In genomic region chr2:174235680-174236079, GRCh38 we compare ENCODE assay signal across 24 cellular contexts. TPM values are rescaled to one million over a fixed set of nuclear protein-coding genes. Genes with fewer than 3 reads are reported as not detected.
A peak's percentile ranks its signal among the peaks of the same experiment; 100 is the strongest.
DNase-seq lines count a peak whose midpoint lies in the region; ATAC-seq and TF ChIP-seq lines count a peak whose summit lies in the region.
"Had no signal": no experiment of that assay in that cellular context is flagged by ENCODE, and none has a peak within 500 bp of the region (broad histone marks: within the 10 kb centered on the region; RNA-seq: fewer than 3 reads in every experiment).

No MANE protein-coding gene starts in this region.

- H3K4me1 Mint-ChIP-seq in MCF 10A (ENCODE audit: insufficient read depth, unreplicated experiment): peaks cover 28% of the 10 kb centered on the region
- H3K4me1 Mint-ChIP-seq in activated T-helper 2 cell treated with anti-CD3 and anti-CD28 coated beads, Interferon-gamma antibody, Interleukin-2, Interleukin-4, amounts not matched to agents 10 μg/mL and 5 μg/mL and 100 μg/mL, durations not matched to agents 14 hours and 24 hours and 36 hours (ENCODE audit: low read depth): peaks cover 16% of the 10 kb centered on the region

- H3K4me3 Mint-ChIP-seq in MCF 10A (ENCODE audit: unreplicated experiment): no peak overlapping the region
- H3K4me3 Mint-ChIP-seq in activated T-helper 2 cell treated with anti-CD3 and anti-CD28 coated beads, Interferon-gamma antibody, Interleukin-2, Interleukin-4, amounts not matched to agents 10 μg/mL and 5 μg/mL and 100 μg/mL, durations not matched to agents 14 hours and 24 hours and 36 hours (ENCODE audit: low read depth): no peak overlapping the region
- H3K4me3 Mint-ChIP-seq: type B pancreatic cell had no signal

- no peak overlapping the region for H3K4me3 ChIP-seq in mammary epithelial cell (replicated peaks in 1 of 3; ENCODE audit: insufficient read depth in 1 of 3, low read depth in 2 of 3, low read length in 3 of 3)
- no peak overlapping the region for H3K4me3 ChIP-seq in fibroblast of the aortic adventitia (ENCODE audit: low read depth, low read length)
- H3K4me3 ChIP-seq: GM12878, heart left ventricle, sigmoid colon, stomach had no signal

- H3K9ac ChIP-seq in mammary epithelial cell (ENCODE audit: insufficient read depth, low read length): no peak overlapping the region

- ATAC-seq in HG03175 (IDR thresholded peaks at IDR 0.05; ENCODE audit: unreplicated experiment): no peak
- ATAC-seq: GM12878, heart left ventricle had no signal

- intact Hi-C loops in MCF 10A (cut with micrococcal nuclease) (no loop called here), mammary epithelial cell (cut with micrococcal nuclease) (no loop called here)
- intact Hi-C loops in activated T-helper 2 cell treated with anti-CD3 and anti-CD28 coated beads, Interferon-gamma antibody, Interleukin-2, Interleukin-4, amounts not matched to agents 10 μg/mL and 5 μg/mL and 100 μg/mL, durations not matched to agents 14 hours and 24 hours and 36 hours (cut with micrococcal nuclease): no loop called here

- no peak overlapping the region for H2AFZ ChIP-seq in mammary epithelial cell (ENCODE audit: low read depth, low read length)

- in situ Hi-C loops in mammary epithelial cell (cut with MboI; ENCODE audit: low sequenced_read_pairs in 2 of 2): no loop called here

- whole genome bisulfite sequencing in mammary epithelial cell (ENCODE audit: low coverage, missing lambda C conversion rate): 95% methylated on average over 4 of the region's 4 CpGs

- peaks cover 14% of the 10 kb centered on the region for H3K36me3 Mint-ChIP-seq in MCF 10A (ENCODE audit: insufficient read depth, unreplicated experiment)
- H3K36me3 Mint-ChIP-seq in activated T-helper 2 cell treated with anti-CD3 and anti-CD28 coated beads, Interferon-gamma antibody, Interleukin-2, Interleukin-4, amounts not matched to agents 10 μg/mL and 5 μg/mL and 100 μg/mL, durations not matched to agents 14 hours and 24 hours and 36 hours (ENCODE audit: low read depth): peaks cover 19% of the 10 kb centered on the region
- H3K36me3 Mint-ChIP-seq: type B pancreatic cell had no signal

- no peaks in the 10 kb centered on the region for H3K9me3 ChIP-seq in mammary epithelial cell (replicated peaks; ENCODE audit: insufficient read depth, low read length)
- H3K9me3 ChIP-seq: heart left ventricle, sigmoid colon, stomach had no signal

- no peak overlapping the region for H3K27ac ChIP-seq in mammary epithelial cell (ENCODE audit: insufficient read depth, low read depth, low read length)
- H3K27ac ChIP-seq: heart left ventricle, sigmoid colon, stomach had no signal

- CTCF ChIA-PET in MCF 10A (lab: Yijun Ruan, JAX) (interaction anchor here (0.6 to 1.4 kb wide), 3 partner anchors 15 to 900 kb away, joined by 3 to 4 read pairs (median 3); no protein-coding TSS in a partner anchor), mammary epithelial cell (lab: Charles Lee; ENCODE audit: low non-redundant PET) (no interaction called here)

- dilution Hi-C loops in mammary epithelial cell (cut with HindIII; ENCODE audit: low sequenced_read_pairs): no loop called here

- peak overlapping the region; percentile 21 for H3K27ac Mint-ChIP-seq in MCF 10A (ENCODE audit: low read depth, unreplicated experiment)
- no peak overlapping the region for H3K27ac Mint-ChIP-seq in activated T-helper 2 cell treated with anti-CD3 and anti-CD28 coated beads, Interferon-gamma antibody, Interleukin-2, Interleukin-4, amounts not matched to agents 10 μg/mL and 5 μg/mL and 100 μg/mL, durations not matched to agents 14 hours and 24 hours and 36 hours
- H3K27ac Mint-ChIP-seq: type B pancreatic cell had no signal

- no peaks in the 10 kb centered on the region for H3K9me3 Mint-ChIP-seq in MCF 10A (ENCODE audit: unreplicated experiment)
- H3K9me3 Mint-ChIP-seq in activated T-helper 2 cell treated with anti-CD3 and anti-CD28 coated beads, Interferon-gamma antibody, Interleukin-2, Interleukin-4, amounts not matched to agents 10 μg/mL and 5 μg/mL and 100 μg/mL, durations not matched to agents 14 hours and 24 hours and 36 hours: no peaks in the 10 kb centered on the region
- H3K9me3 Mint-ChIP-seq: type B pancreatic cell had no signal

- BruUV-seq in MCF 10A (replicated peaks; lab: Mats Ljungman, UMichigan): no TSS peak
- no TSS peak for BruUV-seq in mammary epithelial cell (replicated peaks; lab: Mats Ljungman, UMichigan)

- no peak overlapping the region for H3K4me2 ChIP-seq in mammary epithelial cell (ENCODE audit: insufficient read depth, low read depth, low read length)

- H3K27me3 ChIP-seq in mammary epithelial cell (ENCODE audit: insufficient read depth, low read length): no peaks in the 10 kb centered on the region
- H3K27me3 ChIP-seq: heart left ventricle, sigmoid colon, stomach had no signal

- no peak for TF ChIP-seq CTCF in MCF 10A (IDR thresholded peaks at IDR 0.05; ENCODE audit: unreplicated experiment)
- no peak for TF ChIP-seq CTCF in mammary epithelial cell (conservative IDR thresholded peaks at IDR 0.05 in 1 of 2, IDR thresholded peaks at IDR 0.05 in 1 of 2; ENCODE audit: extremely low read depth in 1 of 2, insufficient read depth in 1 of 2, low read depth in 1 of 2, low read length in 2 of 2)
- TF ChIP-seq CTCF in fibroblast of the aortic adventitia (IDR thresholded peaks at IDR 0.05; ENCODE audit: insufficient read depth, low read length): no peak

- no peaks in the 10 kb centered on the region for H3K36me3 ChIP-seq in mammary epithelial cell (ENCODE audit: insufficient read depth, low read length)
- H3K36me3 ChIP-seq: sigmoid colon, stomach had no signal

- no peaks in the 10 kb centered on the region for H4K20me1 ChIP-seq in mammary epithelial cell (ENCODE audit: insufficient read depth, low read length)

- no peaks in the 10 kb centered on the region for H3K27me3 Mint-ChIP-seq in MCF 10A (ENCODE audit: insufficient read depth, unreplicated experiment)
- H3K27me3 Mint-ChIP-seq in activated T-helper 2 cell treated with anti-CD3 and anti-CD28 coated beads, Interferon-gamma antibody, Interleukin-2, Interleukin-4, amounts not matched to agents 10 μg/mL and 5 μg/mL and 100 μg/mL, durations not matched to agents 14 hours and 24 hours and 36 hours (ENCODE audit: low read depth): no peaks in the 10 kb centered on the region
- H3K27me3 Mint-ChIP-seq: type B pancreatic cell had no signal

- H3K79me2 ChIP-seq in mammary epithelial cell (ENCODE audit: insufficient read depth, low read length): peaks cover 96% of the 10 kb centered on the region

- H3K4me1 ChIP-seq in mammary epithelial cell (ENCODE audit: insufficient read depth, low read length): peaks cover 10% of the 10 kb centered on the region

- POLR2A ChIA-PET in MCF 10A (lab: Yijun Ruan, JAX): interaction anchor here (0.8 to 5.8 kb wide), 3 partner anchors 10 to 103 kb away, joined by 3 to 65 read pairs (median 3); partner anchors contain the start of gene OLA1

- DNase-seq in MCF 10A (ENCODE audit: unreplicated experiment) (peak; percentile 13), mammary epithelial cell (no peak), amniotic epithelial cell (ENCODE audit: low read depth) (peak; percentile 39), fibroblast of the aortic adventitia (ENCODE audit: low read depth) (peak; percentile 19), NCI-H1436 (lab: John Stamatoyannopoulos, UW) (no peak), amygdala (lab: John Stamatoyannopoulos, UW) (no peak)
- no peak for DNase-seq in activated T-helper 2 cell treated with anti-CD3 and anti-CD28 coated beads, Interferon-gamma antibody, Interleukin-2, Interleukin-4, amounts not matched to agents 10 μg/mL and 5 μg/mL and 100 μg/mL, durations not matched to agents 14 hours and 24 hours and 36 hours (ENCODE audit: low spot score)
- DNase-seq: activated CD4-positive, alpha-beta T cell treated with anti-CD3 and anti-CD28 coated beads for 1 hour; caudate nucleus; erythroblast; GF-D8; H7; heart left ventricle; KBM-7; NCI-H1092 treated with DMSO at 0.1 percent for 48 hours; NCI-H510A; occipital lobe; RPMI8226; sigmoid colon; stimulated activated CD4-positive, alpha-beta T cell treated with anti-CD3 and anti-CD28 coated beads, Interleukin-2, amount 100 ng/mL, for 24 hours; stomach had no signal

RNA-seq across cellular contexts. Expression of gene OLA1, which starts 12.7 kb away (rescaled TPM):
- total RNA-seq in MCF 10A (2022) (169 and 224 TPM in 2 replicates), mammary epithelial cell (100 to 1,000 TPM; 104 to 150 TPM), fibroblast of the aortic adventitia (ENCODE audit: low replicate concordance) (31.9 and 89.7 TPM in 2 replicates)
- polyA plus RNA-seq in mammary epithelial cell: 94.6 TPM
- 88.6 TPM for polyA minus RNA-seq in mammary epithelial cell
- total RNA-seq in activated T-helper 2 cell treated with anti-CD3 and anti-CD28 coated beads, Interferon-gamma antibody, Interleukin-2, Interleukin-4, amounts not matched to agents 10 μg/mL and 5 μg/mL and 100 μg/mL, durations not matched to agents 14 hours and 24 hours and 36 hours: 148 and 150 TPM in 2 replicates

Comparison
In these comparisons a context has a peak if more than half of its experiments do, and no peak if none do; other contexts are left out.
1. DNase-seq: peak in MCF 10A (single experiment), amniotic epithelial cell (single experiment) and fibroblast of the aortic adventitia (single experiment); none in mammary epithelial cell (single experiment), NCI-H1436 (single experiment), amygdala (0 of 56) and activated T-helper 2 cell treated with anti-CD3 and anti-CD28 coated beads, Interferon-gamma antibody, Interleukin-2, Interleukin-4, amounts not matched to agents 10 μg/mL and 5 μg/mL and 100 μg/mL, durations not matched to agents 14 hours and 24 hours and 36 hours (single experiment).